17 cellular contexts compared by ENCODE assay signal in genomic region chr2:57850415-57851130, GRCh38.
"Had no signal": no experiment of that assay in that cellular context is flagged by ENCODE, and none has a peak within 500 bp of the region (broad histone marks: within the 10 kb centered on the region; RNA-seq: fewer than 3 reads in every experiment).

No MANE protein-coding gene starts in this region.

- H3K27ac ChIP-seq: left lung, parathyroid adenoma, tibial artery had no signal

- H3K9ac ChIP-seq: parathyroid adenoma had no signal

- H3K27me3 ChIP-seq: left lung, tibial artery had no signal

- DNase-seq: activated CD4-positive, alpha-beta memory T cell treated with anti-CD3 and anti-CD28 coated beads for 36 hours; activated CD4-positive, alpha-beta T cell treated with anti-CD3 and anti-CD28 coated beads for 36 hours; activated naive CD4-positive, alpha-beta T cell treated with anti-CD3 and anti-CD28 coated beads, Interleukin-2, amount 50 U/mL, for 16 hours; aorta; cortex of kidney; erythroblast; foreskin melanocyte; hypothalamus; islet precursor cell; naive B cell; stimulated activated naive CD4-positive, alpha-beta T cell; substantia nigra; tibial artery had no signal

- H3K4me3 ChIP-seq: left lung, tibial artery had no signal

- H3K9me3 ChIP-seq: left lung, tibial artery had no signal

- ATAC-seq: activated CD4-positive, alpha-beta T cell treated with anti-CD3 and anti-CD28 coated beads for 36 hours; activated T-helper 17 cell treated with anti-CD3 and anti-CD28 coated beads, Interleukin-2, amount 50 U/mL, for 72 hours; left lung; WTC11 had no signal

- H3K36me3 ChIP-seq: left lung, tibial artery had no signal

- H3K4me1 ChIP-seq: left lung, parathyroid adenoma, tibial artery had no signal
